Comparison of ENCODE assay signal across 8 cellular contexts in the genomic region with DNA sequence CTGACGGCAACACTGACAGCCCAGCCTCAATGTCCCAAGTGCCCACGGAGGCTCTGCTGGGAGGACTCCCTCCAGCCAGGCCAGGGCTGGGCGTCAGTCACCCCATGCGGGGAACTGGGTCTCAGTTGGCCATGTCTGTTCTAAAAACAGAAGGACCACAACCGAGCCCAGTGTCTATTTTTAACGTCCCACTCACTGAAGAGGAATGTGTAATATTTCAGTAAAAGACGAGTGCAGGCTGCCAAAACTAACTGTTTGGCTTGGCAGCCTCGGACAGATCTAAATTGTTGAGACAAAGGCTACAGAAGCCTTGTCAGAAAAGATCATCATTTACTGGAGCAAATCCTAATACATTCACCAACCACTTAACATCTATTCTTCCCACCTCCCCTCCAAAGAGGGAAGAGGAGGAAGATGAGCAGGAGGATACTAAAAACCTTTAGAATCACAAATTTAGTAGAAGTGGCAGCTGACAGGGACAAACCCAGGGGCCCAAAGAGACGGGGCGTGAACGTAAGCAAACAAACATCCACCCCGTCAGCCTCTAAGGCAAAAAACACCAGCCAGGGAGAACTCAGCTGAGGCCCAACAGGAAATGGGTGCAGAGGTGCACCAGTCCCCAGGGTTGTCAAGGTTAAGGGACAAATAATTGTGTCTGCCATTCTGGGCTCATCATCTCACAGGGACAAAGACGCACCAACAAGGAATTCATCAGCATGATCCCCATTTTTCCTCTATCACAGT. TPM values are rescaled to one million over a fixed set of nuclear protein-coding genes. Genes with fewer than 3 reads are reported as not detected.
DNase-seq lines count a peak whose midpoint lies in the region; ATAC-seq and TF ChIP-seq lines count a peak whose summit lies in the region.

No MANE protein-coding gene starts in this region.

- H3K4me2 ChIP-seq in PC-3 (ENCODE audit: low read length): peak overlapping the region; percentile 70
- no peak overlapping the region for H3K4me2 ChIP-seq in Karpas-422 (ENCODE audit: low read depth, low read length, poor library complexity, severe bottlenecking)

- H3K4me1 ChIP-seq in PC-3 (ENCODE audit: insufficient read depth, low read length) (peaks cover 24% of the 10 kb centered on the region), Karpas-422 (ENCODE audit: low read length) (no peaks in the 10 kb centered on the region)

- H4K20me1 ChIP-seq in PC-3 (ENCODE audit: low read length): no peaks in the 10 kb centered on the region
- H4K20me1 ChIP-seq in Karpas-422 (ENCODE audit: insufficient read depth, low read depth, low read length): no peaks in the 10 kb centered on the region; the same call in 1 of the 2 replicates

- peak overlapping the region; percentile 50 for H3K4me3 Mint-ChIP-seq in osteocyte (ENCODE audit: unreplicated experiment)

- TF ChIP-seq CTCF in PC-3 (conservative IDR thresholded peaks at IDR 0.05; ENCODE audit: low read depth, low read length) (no peak), osteocyte (IDR thresholded peaks at IDR 0.05) (no peak)

- H3K27me3 ChIP-seq in PC-3 (ENCODE audit: low read length) (no peaks in the 10 kb centered on the region), Karpas-422 (ENCODE audit: low read length) (no peaks in the 10 kb centered on the region)

- H3K9me3 Mint-ChIP-seq in osteocyte (ENCODE audit: unreplicated experiment): no peaks in the 10 kb centered on the region

- no peaks in the 10 kb centered on the region for H3F3A ChIP-seq in PC-3 (ENCODE audit: low read length, unreplicated experiment)

- H3K27me3 Mint-ChIP-seq in osteocyte (ENCODE audit: unreplicated experiment): no peaks in the 10 kb centered on the region

- H3K4me1 Mint-ChIP-seq in osteocyte (ENCODE audit: unreplicated experiment): peaks cover 89% of the 10 kb centered on the region

- peak overlapping the region; percentile 95 for H3K27ac Mint-ChIP-seq in osteocyte (ENCODE audit: unreplicated experiment)

- H3K9me3 ChIP-seq in PC-3 (ENCODE audit: low read length) (0 out of 2 replicates have a peak, but pooled peaks cover 3% of the 10 kb centered on the region), Karpas-422 (ENCODE audit: low read length) (no peaks in the 10 kb centered on the region)

- DNase-seq in AG08396 (ENCODE audit: low spot score): peak; percentile 81
- DNase-seq in PC-3: peak; percentile 92
- DNase-seq in fibroblast of gingiva (ENCODE audit: low read depth): peak; percentile 94
- peak; percentile 91 for DNase-seq in osteocyte (ENCODE audit: extremely low spot score, unreplicated experiment)
- DNase-seq in GF-D8 (lab: John Stamatoyannopoulos, UW): no peak
- no peak for DNase-seq in Karpas-422
- DNase-seq in stimulated activated CD4-positive, alpha-beta T cell treated with anti-CD3 and anti-CD28 coated beads, Interleukin-12 subunit alpha, Interleukin-12 subunit beta, amount 100 ng/mL, for 4 hours: no peak

- H3K27ac ChIP-seq in PC-3 (ENCODE audit: low read length) (peak overlapping the region; percentile 24), Karpas-422 (ENCODE audit: low read length) (no peak overlapping the region)

- CTCF ChIA-PET in PC-3 (lab: Charles Lee): no interaction called here

- H3K9me2 ChIP-seq in PC-3 (replicated peaks; ENCODE audit: low read length): no peaks in the 10 kb centered on the region
- no peaks in the 10 kb centered on the region for H3K9me2 ChIP-seq in Karpas-422 (replicated peaks; ENCODE audit: insufficient read depth, low read length)

- H2AFZ ChIP-seq in PC-3 (ENCODE audit: low read length) (no peak overlapping the region), Karpas-422 (ENCODE audit: low read length) (no peak overlapping the region)

- H3K36me3 Mint-ChIP-seq in osteocyte (ENCODE audit: unreplicated experiment): peaks cover 50% of the 10 kb centered on the region

- POLR2A ChIA-PET in PC-3 (lab: Charles Lee; ENCODE audit: unreplicated experiment): interaction anchor here (0.5 kb wide), 1 partner anchor 19 kb away, joined by 15 read pairs; a partner anchor contains a TSS

- peak; percentile 87 for ATAC-seq in PC-3
- ATAC-seq in HG03342 (IDR thresholded peaks at IDR 0.05; ENCODE audit: unreplicated experiment): no peak

- BruUV-seq in PC-3 (replicated peaks; lab: Mats Ljungman, UMichigan): TSS peak; percentile 8

- H3K9ac ChIP-seq in PC-3 (ENCODE audit: low read length) (no peak overlapping the region), Karpas-422 (ENCODE audit: low read length) (no peak overlapping the region)

- intact Hi-C loops in PC-3 (cut with micrococcal nuclease): loop anchor here (1.0 kb wide), 2 partner anchors 18 to 24 kb away; no protein-coding TSS in a partner anchor

- H3K4me3 ChIP-seq in PC-3 (ENCODE audit: low read length) (peak overlapping the region; percentile 6; the same call in 1 of the 2 replicates), Karpas-422 (ENCODE audit: low read length) (no peak overlapping the region)

- no peaks in the 10 kb centered on the region for H3K79me2 ChIP-seq in PC-3 (ENCODE audit: low read length)
- no peaks in the 10 kb centered on the region for H3K79me2 ChIP-seq in Karpas-422 (ENCODE audit: low read length)

- peaks cover 22% of the 10 kb centered on the region for H3K36me3 ChIP-seq in PC-3 (ENCODE audit: low read depth, low read length)
- H3K36me3 ChIP-seq in Karpas-422 (ENCODE audit: insufficient read depth, low read length): no peaks in the 10 kb centered on the region

RNA-seq across cellular contexts. Expression of a gene that starts 18.7 kb away (rescaled TPM):
- total RNA-seq in PC-3 (2014; rRNA removed): 24.5 and 24.8 TPM in 2 replicates
- total RNA-seq in osteocyte: 274 and 281 TPM in 2 replicates
- total RNA-seq in Karpas-422 (2014; rRNA removed; shearing (Covaris generic); ENCODE audit: low replicate concordance): 3.0 and 3.7 TPM in 2 replicates

Comparison
In these comparisons a context has a peak if more than half of its experiments do, and no peak if none do; other contexts are left out.
1. DNase-seq: peak in AG08396 (single experiment), PC-3 (single experiment), fibroblast of gingiva (single experiment) and osteocyte (single experiment); none in GF-D8 (single experiment), Karpas-422 (single experiment) and stimulated activated CD4-positive, alpha-beta T cell treated with anti-CD3 and anti-CD28 coated beads, Interleukin-12 subunit alpha, Interleukin-12 subunit beta, amount 100 ng/mL, for 4 hours (single experiment).
2. RNA of a gene that starts 18.7 kb away (total RNA-seq): 274 to 281 TPM in osteocyte; 24.5 to 24.8 TPM in PC-3 and 3.0 to 3.7 TPM in Karpas-422; every median in the first group is over 10 times any median in the second.